Comparison of ENCODE assay signal across 23 cellular contexts in the genomic region with DNA sequence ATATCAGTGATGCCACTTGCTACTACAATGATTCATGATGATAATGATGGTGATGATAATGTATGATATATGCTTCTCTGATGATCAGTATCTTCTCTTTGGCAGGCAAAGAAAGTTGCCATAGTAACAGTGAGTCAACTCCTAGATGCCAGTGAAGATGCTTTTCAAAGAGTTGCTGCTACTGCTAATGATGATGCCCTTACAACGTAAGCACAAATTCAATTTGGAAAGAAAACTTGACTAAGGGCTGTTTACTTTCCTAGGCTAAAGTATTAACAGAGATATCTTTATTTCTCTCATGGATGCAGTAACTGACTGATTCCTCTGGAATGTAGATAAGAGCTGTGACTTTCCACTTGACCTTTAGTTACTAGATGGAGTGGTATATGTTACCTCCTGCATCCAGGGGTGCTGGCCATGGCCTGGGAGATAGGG. TPM values are rescaled to one million over a fixed set of nuclear protein-coding genes. Genes with fewer than 3 reads are reported as not detected.
A peak's percentile ranks its signal among the peaks of the same experiment; 100 is the strongest.
DNase-seq lines count a peak whose midpoint lies in the region; ATAC-seq, FAIRE-seq and TF ChIP-seq lines count a peak whose summit lies in the region.
"Had no signal": no experiment of that assay in that cellular context is flagged by ENCODE, and none has a peak within 500 bp of the region (broad histone marks: within the 10 kb centered on the region; RNA-seq: fewer than 3 reads in every experiment).

No MANE protein-coding gene starts in this region.

- no peaks in the 10 kb centered on the region for H3K36me3 ChIP-seq in bronchial epithelial cell (ENCODE audit: control insufficient read depth, insufficient read depth, low read length)
- H3K36me3 ChIP-seq: BLaER1 treated with 17β-estradiol and CSF1 and Interleukin-3, amounts not matched to agents 10 nM and 100 nM; esophagus squamous epithelium; heart right ventricle; tibial nerve had no signal

- POLR2A ChIA-PET in T-cell (lab: Charles Lee) = no interaction called here

- no peaks in the 10 kb centered on the region for H3K36me3 Mint-ChIP-seq in T-cell
- H3K36me3 Mint-ChIP-seq: mesothelial cell of epicardium had no signal

- no peak for FAIRE-seq in bronchial epithelial cell (lab: Jason Lieb, UNC)
- FAIRE-seq: A204.1, HTR-8/SVneo, keratinocyte had no signal

- no peak overlapping the region for H3K4me3 Mint-ChIP-seq in T-cell
- H3K4me3 Mint-ChIP-seq: mesothelial cell of epicardium, nephron progenitor cell had no signal

- no peaks in the 10 kb centered on the region for H3K4me1 Mint-ChIP-seq in T-cell
- H3K4me1 Mint-ChIP-seq: nephron progenitor cell had no signal

- no peaks in the 10 kb centered on the region for H3K9me3 Mint-ChIP-seq in T-cell
- H3K9me3 Mint-ChIP-seq: mesothelial cell of epicardium, nephron progenitor cell had no signal

- H3K4me3 ChIP-seq in bronchial epithelial cell (ENCODE audit: low read depth, low read length) = no peak overlapping the region
- H3K4me3 ChIP-seq: BLaER1 treated with 17β-estradiol and CSF1 and Interleukin-3, amounts not matched to agents 10 nM and 100 nM; esophagus squamous epithelium; heart right ventricle; tibial nerve had no signal

- peaks cover 5 to 9% of the 10 kb centered on the region in 2 donors for H3K27me3 Mint-ChIP-seq in T-cell

- CTCF ChIA-PET in T-cell (lab: Charles Lee) = interaction anchor here in 1 of 2 donors (1.6 kb wide), 1 partner anchor 11 kb away, joined by 4 read pairs; no protein-coding TSS in a partner anchor

- peak; percentile 48 to 56 for ATAC-seq in activated CD4-positive, CD25-positive, alpha-beta regulatory T cell treated with anti-CD3 and anti-CD28 coated beads, Interleukin-2, amount 50 U/mL, for 24 hours
- ATAC-seq in omental fat pad (ENCODE audit: low FRiP score) (peak; percentile 62), T-cell (replicated peaks in 1 of 4) (no peak)
- ATAC-seq: heart right ventricle had no signal

- no peak overlapping the region for H3K27ac Mint-ChIP-seq in T-cell
- H3K27ac Mint-ChIP-seq: mesothelial cell of epicardium, nephron progenitor cell had no signal

- TF ChIP-seq CTCF in bronchial epithelial cell (IDR thresholded peaks at IDR 0.05; ENCODE audit: insufficient read depth, low read length, severe bottlenecking) = no peak
- TF ChIP-seq CTCF in omental fat pad (IDR thresholded peaks at IDR 0.05) = no peak

- no peaks in the 10 kb centered on the region for H3K27me3 ChIP-seq in bronchial epithelial cell (ENCODE audit: control insufficient read depth, insufficient read depth, low read length)
- H3K27me3 ChIP-seq: BLaER1 treated with 17β-estradiol and CSF1 and Interleukin-3, amounts not matched to agents 10 nM and 100 nM; esophagus squamous epithelium; heart right ventricle; tibial nerve had no signal

- no peak for DNase-seq in activated CD4-positive, CD25-positive, alpha-beta regulatory T cell treated with anti-CD3 and anti-CD28 coated beads, Interleukin-2, amount 50 U/mL, for 72 hours
- peak; percentile 28 for DNase-seq in HS-5 (ENCODE audit: low read depth)
- peak; percentile 22 for DNase-seq in bronchial epithelial cell (ENCODE audit: low read depth)
- no peak for DNase-seq in omental fat pad (ENCODE audit: low spot score)
- no peak for DNase-seq in SIG-M5 treated with dmso at 0.1 percent for 504 hours (lab: John Stamatoyannopoulos, UW; ENCODE audit: unreplicated experiment)
- DNase-seq in hepatic stellate cell (ENCODE audit: low spot score) = no peak
- DNase-seq in T-cell = no peak
- DNase-seq: effector CD8-positive, alpha-beta T cell; esophagus squamous epithelium; heart right ventricle; NCI-H1694; NCI-H446; nephron progenitor cell; SHP77 treated with DMSO at 0.1 percent for 48 hours; stimulated activated CD4-positive, alpha-beta T cell treated with anti-CD3 and anti-CD28 coated beads, Interleukin-15, amount 100 ng/mL, for 24 hours; stimulated activated naive CD4-positive, alpha-beta T cell treated with Interleukin-2 at 50 U/mL for 16 hours had no signal

RNA-seq across cellular contexts. Expression of a gene that starts 27.8 kb away (rescaled TPM):
- total RNA-seq in bronchial epithelial cell (under 0.01 TPM in 1 of 2 replicates, not detected in the other), omental fat pad (not detected), T-cell (not detected)
- total RNA-seq: esophagus squamous epithelium, mesothelial cell of epicardium had no signal

Comparison
In these comparisons a context has a peak if more than half of its experiments do, and no peak if none do; other contexts are left out.
1. ATAC-seq: peak in activated CD4-positive, CD25-positive, alpha-beta regulatory T cell treated with anti-CD3 and anti-CD28 coated beads, Interleukin-2, amount 50 U/mL, for 24 hours (2 of 2) and omental fat pad (single experiment); none in T-cell (0 of 4).
2. DNase-seq: peak in HS-5 (single experiment) and bronchial epithelial cell (single experiment); none in activated CD4-positive, CD25-positive, alpha-beta regulatory T cell treated with anti-CD3 and anti-CD28 coated beads, Interleukin-2, amount 50 U/mL, for 72 hours (single experiment), omental fat pad (single experiment), SIG-M5 treated with dmso at 0.1 percent for 504 hours (single experiment), hepatic stellate cell (single experiment) and T-cell (0 of 34).